Comparison of ENCODE assay signal across 21 cellular contexts in genomic region chr9:93582550-93582949, GRCh38. TPM values are rescaled to one million over a fixed set of nuclear protein-coding genes. Genes with fewer than 3 reads are reported as not detected.
DNase-seq lines count a peak whose midpoint lies in the region; ATAC-seq, FAIRE-seq and TF ChIP-seq lines count a peak whose summit lies in the region.
"Had no signal": no experiment of that assay in that cellular context is flagged by ENCODE, and none has a peak within 500 bp of the region (broad histone marks: within the 10 kb centered on the region; RNA-seq: fewer than 3 reads in every experiment).

No MANE protein-coding gene starts in this region.

- no peak for ATAC-seq in CD4-positive, alpha-beta T cell (ENCODE audit: poor library complexity)
- peak in 2 of 4 donors; percentile 1 to 2 for ATAC-seq in pancreas
- ATAC-seq in GM18867 (IDR thresholded peaks at IDR 0.05; ENCODE audit: unreplicated experiment), result no peak
- ATAC-seq: activated CD8-positive, alpha-beta T cell treated with anti-CD3 and anti-CD28 coated beads for 36 hours; stimulated activated effector memory CD8-positive, alpha-beta T cell treated with anti-CD3 and anti-CD28 coated beads, Interleukin-12 subunit alpha, Interleukin-12 subunit beta, amount 100 ng/mL, for 72 hours; T-cell had no signal

- H3K36me3 ChIP-seq in BLaER1, result peaks cover 23% of the 10 kb centered on the region
- no peaks in the 10 kb centered on the region for H3K36me3 ChIP-seq in hepatocyte (replicated peaks; ENCODE audit: insufficient read depth, low read depth)
- H3K36me3 ChIP-seq in pancreas, result no peaks in the 10 kb centered on the region
- H3K36me3 ChIP-seq: SJSA1 had no signal

- CTCF ChIA-PET in CD4-positive, alpha-beta T cell (lab: Charles Lee), result no interaction called here

- H3K79me2 ChIP-seq in hepatocyte, result peaks cover 95% of the 10 kb centered on the region

- H3K4me1 ChIP-seq in BLaER1 (peaks cover 57% of the 10 kb centered on the region), hepatocyte (ENCODE audit: insufficient read depth) (peaks cover 43% of the 10 kb centered on the region), pancreas (peaks cover 39 to 44% (median 44%) of the 10 kb centered on the region in 3 donors)

- no peaks in the 10 kb centered on the region for H3K9me2 ChIP-seq in hepatocyte (replicated peaks; ENCODE audit: insufficient read depth)

- intact Hi-C loops in CD4-positive, alpha-beta T cell (cut with DNase I, micrococcal nuclease), result no loop called here
- intact Hi-C loops in pancreas (cut with DNase I), result no loop called here

- DNase-seq in CD4-positive, alpha-beta T cell, result no peak
- DNase-seq in hepatocyte (ENCODE audit: low spot score) (no peak), pancreas (no peak), DMS153 treated with DMSO at 0.1 percent for 48 hours (lab: John Stamatoyannopoulos, UW; ENCODE audit: unreplicated experiment) (no peak)
- no peak for DNase-seq in stimulated activated CD8-positive, alpha-beta memory T cell treated with anti-CD3 and anti-CD28 coated beads, Interleukin-4, amount 100 ng/mL, for 48 hours
- DNase-seq: activated CD8-positive, alpha-beta T cell treated with anti-CD3 and anti-CD28 coated beads for 36 hours; effector CD8-positive, alpha-beta T cell; erythroblast; KBM-7; NCI-H1694 treated with DMSO at 0.1 percent for 48 hours; NCI-H2171; NCI-H524; T-cell had no signal

- peaks cover 89% of the 10 kb centered on the region for H3K4me1 Mint-ChIP-seq in CD4-positive, alpha-beta T cell (ENCODE audit: low read depth)

- peak overlapping the region; percentile 9 for H3K27ac Mint-ChIP-seq in CD4-positive, alpha-beta T cell
- H3K27ac Mint-ChIP-seq: activated CD8-positive, alpha-beta T cell treated with anti-CD3 and anti-CD28 coated beads for 36 hours; stimulated activated effector memory CD8-positive, alpha-beta T cell treated with anti-CD3 and anti-CD28 coated beads, Interleukin-12 subunit alpha, Interleukin-12 subunit beta, amount 100 ng/mL, for 72 hours; T-cell had no signal

- no peak for FAIRE-seq in pancreas (lab: Jason Lieb, UNC)
- FAIRE-seq: colon had no signal

- H4K20me1 ChIP-seq in BLaER1, result peaks cover 72% of the 10 kb centered on the region
- H4K20me1 ChIP-seq in hepatocyte (ENCODE audit: insufficient read depth, poor library complexity, severe bottlenecking), result peaks cover 62% of the 10 kb centered on the region

- no peak overlapping the region for H3K4me3 Mint-ChIP-seq in CD4-positive, alpha-beta T cell
- H3K4me3 Mint-ChIP-seq: activated CD8-positive, alpha-beta T cell treated with anti-CD3 and anti-CD28 coated beads for 36 hours; GM23338; stimulated activated effector memory CD8-positive, alpha-beta T cell treated with anti-CD3 and anti-CD28 coated beads, Interleukin-12 subunit alpha, Interleukin-12 subunit beta, amount 100 ng/mL, for 72 hours; T-cell had no signal

- TF ChIP-seq CTCF in CD4-positive, alpha-beta T cell (IDR thresholded peaks at IDR 0.05), result no peak
- no peak for TF ChIP-seq CTCF in hepatocyte (IDR thresholded peaks at IDR 0.05; ENCODE audit: poor library complexity)
- no peak for TF ChIP-seq CTCF in pancreas (IDR thresholded peaks at IDR 0.05)

- POLR2A ChIA-PET in CD4-positive, alpha-beta T cell (lab: Charles Lee), result interaction anchor here (0.9 kb wide), 1 partner anchor 16 kb away, joined by 3 read pairs; no protein-coding TSS in a partner anchor

- H2AFZ ChIP-seq in hepatocyte, result no peak overlapping the region
- H2AFZ ChIP-seq: GM23338 had no signal

- H3K9me3 Mint-ChIP-seq in CD4-positive, alpha-beta T cell, result no peaks in the 10 kb centered on the region
- H3K9me3 Mint-ChIP-seq: GM23338 had no signal

- no peak overlapping the region for H3K9ac ChIP-seq in BLaER1

- H3K27ac ChIP-seq in BLaER1, result no peak overlapping the region
- no peak overlapping the region for H3K27ac ChIP-seq in CD4-positive, alpha-beta T cell (ENCODE audit: low read depth, low read length)
- H3K27ac ChIP-seq in hepatocyte, result peak overlapping the region; percentile 85
- peak overlapping the region; percentile 61 to 87 (median 80) for H3K27ac ChIP-seq in pancreas
- H3K27ac ChIP-seq: SJSA1 had no signal

- H3K9me3 ChIP-seq in BLaER1, result peaks cover 32% of the 10 kb centered on the region
- H3K9me3 ChIP-seq in CD4-positive, alpha-beta T cell (ENCODE audit: control insufficient read depth, low read length), result no peaks in the 10 kb centered on the region
- no peaks in the 10 kb centered on the region for H3K9me3 ChIP-seq in hepatocyte (ENCODE audit: low read depth)
- no peaks in the 10 kb centered on the region for H3K9me3 ChIP-seq in pancreas
- H3K9me3 ChIP-seq: mucosa of descending colon, SJSA1 had no signal

- no peaks in the 10 kb centered on the region for H3K27me3 Mint-ChIP-seq in CD4-positive, alpha-beta T cell
- H3K27me3 Mint-ChIP-seq: activated CD8-positive, alpha-beta T cell treated with anti-CD3 and anti-CD28 coated beads for 36 hours; T-cell had no signal

- H3K4me3 ChIP-seq in BLaER1 (no peak overlapping the region), hepatocyte (no peak overlapping the region), pancreas (no peak overlapping the region)
- H3K4me3 ChIP-seq: GM23338, mucosa of descending colon, SJSA1, smooth muscle cell had no signal

- 88% methylated on average over 3 of the region's 3 CpGs for whole genome bisulfite sequencing in hepatocyte (ENCODE audit: low lambda C conversion rate, missing lambda C conversion rate)
- WGBS in pancreas, 2 donors, result 22 to 31% methylated on average over 3 of the region's 3 CpGs

- peaks cover 27% of the 10 kb centered on the region for H3K36me3 Mint-ChIP-seq in CD4-positive, alpha-beta T cell (ENCODE audit: low read depth)

- H3K4me2 ChIP-seq in BLaER1, result 0 out of 2 replicates have a peak overlapping the region, but pooled peaks have one; percentile 10
- H3K4me2 ChIP-seq in hepatocyte, result peak overlapping the region; percentile 26
- H3K4me2 ChIP-seq: GM23338, smooth muscle cell had no signal

- H3K27me3 ChIP-seq in BLaER1 (no peaks in the 10 kb centered on the region), hepatocyte (no peaks in the 10 kb centered on the region), pancreas (no peaks in the 10 kb centered on the region)
- H3K27me3 ChIP-seq in CD4-positive, alpha-beta T cell (ENCODE audit: control insufficient read depth, insufficient read depth, low read length), result no peaks in the 10 kb centered on the region
- H3K27me3 ChIP-seq: SJSA1 had no signal

RNA-seq across cellular contexts. Expression of gene PHF2, which starts 6.2 kb away (rescaled TPM):
- total RNA-seq in CD4-positive, alpha-beta T cell, result 10 to 100 TPM; 27.3 to 28.8 TPM
- total RNA-seq in hepatocyte (18.9 and 19.8 TPM in 2 replicates), pancreas (10 to 100 TPM; 10.8 to 16.7 (median 11.9) TPM)
- polyA plus RNA-seq in hepatocyte (9.5 and 10.5 TPM in 2 replicates), pancreas (10 to 100 TPM; 17.8 to 24.8 TPM)

Comparison
In these comparisons a context has a peak if more than half of its experiments do, and no peak if none do; other contexts are left out.
1. H3K27ac ChIP-seq: peak in hepatocyte (single experiment) and pancreas (4 of 4); none in BLaER1 (single experiment) and CD4-positive, alpha-beta T cell (single experiment).